Comparison of ENCODE assay signal across 8 cellular contexts in the genomic region with DNA sequence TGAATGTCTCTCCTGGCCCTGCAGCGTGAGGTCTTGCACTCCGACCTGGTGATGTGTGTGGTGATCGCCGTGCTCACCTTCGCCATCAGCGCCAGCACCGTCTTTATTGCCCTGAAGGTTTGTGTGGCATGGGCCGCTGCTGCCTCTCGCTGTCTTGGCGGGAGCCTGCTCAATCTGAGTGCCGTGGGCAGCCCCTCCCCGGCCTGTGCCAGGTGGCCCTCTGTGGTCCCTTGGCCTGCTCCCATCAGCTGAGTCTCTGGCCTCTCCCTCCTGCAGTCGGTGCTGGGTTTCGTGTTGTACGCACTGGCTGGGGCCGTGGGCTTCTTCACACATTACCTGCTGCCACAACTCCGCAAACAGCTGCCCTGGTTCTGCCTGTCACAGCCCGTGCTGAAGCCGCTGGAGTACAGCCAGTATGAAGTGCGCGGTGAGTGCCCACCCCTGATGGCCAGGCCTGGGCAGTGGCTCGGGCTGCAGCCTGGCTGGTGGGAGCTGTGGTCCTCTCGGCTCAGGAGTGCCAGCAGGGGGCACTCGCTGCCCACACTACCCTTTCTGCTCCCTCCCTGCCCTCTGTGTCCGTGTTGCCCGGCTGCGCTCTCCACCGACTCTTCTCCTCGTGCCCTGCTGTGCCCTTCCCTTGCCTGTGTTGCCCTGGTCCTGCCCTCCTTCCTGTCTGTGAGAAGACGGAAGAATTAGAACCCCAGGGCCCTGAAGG.
DNase-seq lines count a peak whose midpoint lies in the region; ATAC-seq and TF ChIP-seq lines count a peak whose summit lies in the region.

No MANE protein-coding gene starts in this region.

- TF ChIP-seq CTCF in foreskin fibroblast (IDR thresholded peaks at IDR 0.05; ENCODE audit: low read depth, low read length) = peak; percentile 34

- ATAC-seq in HG03045 (IDR thresholded peaks at IDR 0.05; ENCODE audit: unreplicated experiment) = no peak

- no peak overlapping the region for H3K4me3 ChIP-seq in foreskin fibroblast (ENCODE audit: low read depth in 1 of 2, low read length in 2 of 2)

- DNase-seq in NCI-H1092 treated with DMSO at 0.1 percent for 48 hours (lab: John Stamatoyannopoulos, UW) (peak; percentile 40), NCI-H1092 (lab: John Stamatoyannopoulos, UW) (no peak), NCI-H526 treated with DMSO at 0.1 percent for 48 hours (lab: John Stamatoyannopoulos, UW) (peak; percentile 23), activated gamma-delta T cell (lab: John Stamatoyannopoulos, UW) (peak; percentile 36), foreskin fibroblast (peak in 1 of 2 donors; percentile 74), pons (ENCODE audit: low spot score) (peak; percentile 67), NCI-H2081 treated with DMSO at 0.1 percent for 48 hours (lab: John Stamatoyannopoulos, UW) (no peak)

Comparison
In these comparisons a context has a peak if more than half of its experiments do, and no peak if none do; other contexts are left out.
1. DNase-seq: peak in NCI-H1092 treated with DMSO at 0.1 percent for 48 hours (single experiment), NCI-H526 treated with DMSO at 0.1 percent for 48 hours (single experiment), activated gamma-delta T cell (single experiment) and pons (single experiment); none in NCI-H1092 (single experiment) and NCI-H2081 treated with DMSO at 0.1 percent for 48 hours (single experiment).